ENCODE assay signal across 8 cellular contexts in the genomic region with DNA sequence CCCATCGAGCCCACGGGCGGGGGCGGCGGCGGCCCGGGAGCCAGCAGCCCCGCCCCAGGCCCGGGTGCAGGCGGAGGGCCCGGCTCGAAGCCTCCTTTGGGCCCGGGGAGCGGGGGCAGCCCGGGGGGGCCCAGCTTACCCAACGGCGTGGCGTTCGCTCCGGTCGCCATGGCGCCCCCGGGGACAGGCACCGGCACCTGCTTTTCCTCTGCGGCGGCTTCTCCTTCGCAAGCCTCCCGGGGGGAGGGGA. TPM values are rescaled to one million over a fixed set of nuclear protein-coding genes. Genes with fewer than 3 reads are reported as not detected.
A peak's percentile ranks its signal among the peaks of the same experiment; 100 is the strongest.
DNase-seq lines count a peak whose midpoint lies in the region; ATAC-seq and TF ChIP-seq lines count a peak whose summit lies in the region.

No MANE protein-coding gene starts in this region.

- H3K27ac ChIP-seq in heart right ventricle: peak overlapping the region; percentile 98 to 100 (median 100)
- H3K27ac ChIP-seq in hepatocyte: peak overlapping the region; percentile 98
- peak overlapping the region; percentile 99 to 100 (median 100) for H3K27ac ChIP-seq in stomach

- no peaks in the 10 kb centered on the region for H3K27me3 Mint-ChIP-seq in T-helper 17 cell

- peaks cover 44% of the 10 kb centered on the region for H4K20me1 ChIP-seq in hepatocyte (ENCODE audit: insufficient read depth, poor library complexity, severe bottlenecking)

- H3K9me3 ChIP-seq in heart right ventricle: no peaks in the 10 kb centered on the region
- H3K9me3 ChIP-seq in T-helper 17 cell (ENCODE audit: control insufficient read depth, low read length, poor library complexity, severe bottlenecking): no peaks in the 10 kb centered on the region
- no peaks in the 10 kb centered on the region for H3K9me3 ChIP-seq in hepatocyte (ENCODE audit: low read depth)
- no peaks in the 10 kb centered on the region for H3K9me3 ChIP-seq in stomach

- peak overlapping the region; percentile 92 for H3K4me3 Mint-ChIP-seq in T-helper 17 cell

- DNase-seq in heart right ventricle: no peak
- no peak for DNase-seq in cardiac septum (ENCODE audit: low spot score)
- DNase-seq in T-helper 17 cell: no peak
- DNase-seq in hepatocyte (ENCODE audit: low spot score): no peak
- no peak for DNase-seq in stomach
- DNase-seq in NCI-H1048 (lab: John Stamatoyannopoulos, UW): no peak
- no peak for DNase-seq in GM20000 (ENCODE audit: low spot score)
- no peak for DNase-seq in GM19240 (ENCODE audit: insufficient read length, low spot score)

- intact Hi-C loops in heart right ventricle (cut with DNase I) (loop anchor here in 2 of 10 donors (2.0 to 10.0 kb wide), 3 partner anchors 25 to 337 kb away; a partner anchor contains a TSS), cardiac septum (cut with DNase I) (loop anchor here (1.0 kb wide), 1 partner anchor 34 kb away; a partner anchor contains a TSS), stomach (cut with DNase I; ENCODE audit: low total_unique reads) (no loop called here)

- H3K4me3 ChIP-seq in heart right ventricle (peak overlapping the region; percentile 65 to 99 (median 89)), hepatocyte (peak overlapping the region; percentile 80), stomach (peak overlapping the region; percentile 93 to 99 (median 96))

- TF ChIP-seq CTCF in heart right ventricle (IDR thresholded peaks at IDR 0.05): no peak
- TF ChIP-seq CTCF in hepatocyte (IDR thresholded peaks at IDR 0.05; ENCODE audit: poor library complexity): no peak
- no peak for TF ChIP-seq CTCF in stomach (IDR thresholded peaks at IDR 0.05)
- no peak for TF ChIP-seq CTCF in GM20000 (IDR thresholded peaks at IDR 0.05; ENCODE audit: extremely low read depth, missing control alignments)

- peak overlapping the region; percentile 100 for H3K27ac Mint-ChIP-seq in T-helper 17 cell

- no peaks in the 10 kb centered on the region for H3K9me2 ChIP-seq in hepatocyte (replicated peaks; ENCODE audit: insufficient read depth)

- no peak for TF ChIP-seq EP300 in stomach (IDR thresholded peaks at IDR 0.05)

- peaks cover 51% of the 10 kb centered on the region for H3K79me2 ChIP-seq in hepatocyte

- no peak for TF ChIP-seq POLR2A in stomach (IDR thresholded peaks at IDR 0.05)

- H3K4me1 Mint-ChIP-seq in T-helper 17 cell: peaks cover 54% of the 10 kb centered on the region

- H3K4me2 ChIP-seq in hepatocyte: peak overlapping the region; percentile 50

- H3K4me1 ChIP-seq in heart right ventricle (peaks cover 20 to 53% (median 48%) of the 10 kb centered on the region in 9 donors), hepatocyte (ENCODE audit: insufficient read depth) (peaks cover 15% of the 10 kb centered on the region), stomach (peaks cover 30 to 51% (median 43%) of the 10 kb centered on the region in 4 donors)

- ATAC-seq in heart right ventricle (peak in 3 of 8 donors; percentile 0 to 8 (median 2)), T-helper 17 cell (no peak)

- H3K36me3 Mint-ChIP-seq in T-helper 17 cell (ENCODE audit: low read depth): peaks cover 10% of the 10 kb centered on the region

- H2AFZ ChIP-seq in hepatocyte: no peak overlapping the region

- H3K36me3 ChIP-seq in heart right ventricle: peaks cover 0 to 49% (median 33%) of the 10 kb centered on the region in 9 donors
- no peaks in the 10 kb centered on the region for H3K36me3 ChIP-seq in hepatocyte (replicated peaks; ENCODE audit: insufficient read depth, low read depth)
- peaks cover 36 to 43% (median 38%) of the 10 kb centered on the region in 4 donors for H3K36me3 ChIP-seq in stomach

- H3K27me3 ChIP-seq in heart right ventricle (no peaks in the 10 kb centered on the region), hepatocyte (no peaks in the 10 kb centered on the region), stomach (no peaks in the 10 kb centered on the region)

- 1 to 3% methylated on average over 21 to 28 of the region's 28 CpGs for WGBS in heart right ventricle, 2 donors
- WGBS in hepatocyte (ENCODE audit: low lambda C conversion rate, missing lambda C conversion rate): 17% methylated on average over 1 of the region's 28 CpGs
- WGBS in stomach, 5 donors: 0 to 2% (median 0%) methylated on average over 1 to 28 of the region's 28 CpGs; no CpG with 5 or more reads in 1 of the 5 donors

RNA-seq across cellular contexts. Expression of a gene that starts 0.2 kb away (rescaled TPM):
- total RNA-seq in heart right ventricle (100 to 1,000 TPM; 149 to 201 (median 165) TPM), cardiac septum (175 TPM), T-helper 17 cell (1,000 to 10,000 TPM; 1,476 to 1,622 TPM), hepatocyte (126 and 163 TPM in 2 replicates), stomach (100 to 1,000 TPM; 235 to 341 (median 279) TPM)
- polyA plus RNA-seq in heart right ventricle (10 to 100 TPM; 45.6 to 91.1 TPM), hepatocyte (138 and 157 TPM in 2 replicates), stomach (10 to 100 TPM; 57.5 to 72.1 (median 63.4) TPM)

RNA-seq across cellular contexts. Expression of a gene that starts 18.4 kb away (rescaled TPM):
- total RNA-seq in heart right ventricle (100 to 1,000 TPM in 8 of 10 donors, 10 to 100 TPM in 2; 76.8 to 249 (median 132) TPM), cardiac septum (42.5 TPM), T-helper 17 cell (10 to 100 TPM; 11.8 to 27.1 TPM), hepatocyte (1.9 and 2.0 TPM in 2 replicates), stomach (1 to 10 TPM in 2 of 5 donors, under 1 TPM in 2, not detected in 1; 0.58 to 2.0 (median 1.4) TPM)
- polyA plus RNA-seq in heart right ventricle (10 to 100 TPM; 11.3 to 90.1 TPM), hepatocyte (4.0 and 5.7 TPM in 2 replicates), stomach (1 to 10 TPM in 2 of 3 donors, under 1 TPM in 1; 0.37 to 3.5 (median 3.1) TPM)

RNA-seq across cellular contexts. Expression of a gene that starts 24.9 kb away (rescaled TPM):
- total RNA-seq in heart right ventricle: 10 to 100 TPM in 2 of 10 donors, 1 to 10 TPM in 8; 4.6 to 11.3 (median 8.1) TPM
- 10 to 100 TPM in 1 of 2 donors, 1 to 10 TPM in 1; 7.8 to 19.9 TPM for polyA plus RNA-seq in heart right ventricle
- 6.7 TPM for total RNA-seq in cardiac septum
- 10 to 100 TPM; 97.8 to 99.2 TPM for total RNA-seq in T-helper 17 cell
- total RNA-seq in hepatocyte: 7.8 and 23.5 TPM in 2 replicates
- polyA plus RNA-seq in hepatocyte: 9.0 and 13.2 TPM in 2 replicates
- 10 to 100 TPM in 2 of 5 donors, 1 to 10 TPM in 3; 2.3 to 66.9 (median 9.0) TPM for total RNA-seq in stomach
- polyA plus RNA-seq in stomach: 10 to 100 TPM; 13.0 to 20.9 (median 13.8) TPM

RNA-seq across cellular contexts. Expression of a gene that starts 32.2 kb away (rescaled TPM):
- 10 to 100 TPM in 2 of 10 donors, 1 to 10 TPM in 8; 5.8 to 12.5 (median 8.1) TPM for total RNA-seq in heart right ventricle
- polyA plus RNA-seq in heart right ventricle: 10 to 100 TPM in 1 of 2 donors, 1 to 10 TPM in 1; 9.9 to 10.7 TPM
- total RNA-seq in cardiac septum: 8.6 TPM
- total RNA-seq in T-helper 17 cell: 10 to 100 TPM; 25.8 to 27.0 TPM
- 14.1 and 18.6 TPM in 2 replicates for total RNA-seq in hepatocyte
- polyA plus RNA-seq in hepatocyte: 49.1 and 49.9 TPM in 2 replicates
- total RNA-seq in stomach: 10 to 100 TPM in 4 of 5 donors, 1 to 10 TPM in 1; 9.4 to 62.5 (median 16.9) TPM
- 10 to 100 TPM; 12.9 to 16.4 (median 13.6) TPM for polyA plus RNA-seq in stomach

RNA-seq across cellular contexts. Expression of a gene that starts 34.2 kb away (rescaled TPM):
- 10 to 100 TPM; 18.9 to 49.8 (median 25.4) TPM for total RNA-seq in heart right ventricle
- 100 to 1,000 TPM in 1 of 2 donors, 10 to 100 TPM in 1; 31.3 to 128 TPM for polyA plus RNA-seq in heart right ventricle
- total RNA-seq in cardiac septum: 30.8 TPM
- 100 to 1,000 TPM; 464 to 502 TPM for total RNA-seq in T-helper 17 cell
- total RNA-seq in hepatocyte: 0.24 and 3.2 TPM in 2 replicates
- polyA plus RNA-seq in hepatocyte: 0.10 and 3.6 TPM in 2 replicates
- total RNA-seq in stomach: 10 to 100 TPM in 3 of 5 donors, 1 to 10 TPM in 2; 5.3 to 60.8 (median 13.4) TPM
- polyA plus RNA-seq in stomach: 10 to 100 TPM in 1 of 3 donors, 1 to 10 TPM in 2; 7.2 to 20.6 (median 8.2) TPM
